9 cellular contexts compared by ENCODE assay signal in genomic region chr16:4293822-4294457, GRCh38. TPM values are rescaled to one million over a fixed set of nuclear protein-coding genes. Genes with fewer than 3 reads are reported as not detected.
DNase-seq lines count a peak whose midpoint lies in the region; ATAC-seq and TF ChIP-seq lines count a peak whose summit lies in the region.
"Had no signal": no experiment of that assay in that cellular context is flagged by ENCODE, and none has a peak within 500 bp of the region (broad histone marks: within the 10 kb centered on the region; RNA-seq: fewer than 3 reads in every experiment).

No MANE protein-coding gene starts in this region.

- POLR2A ChIA-PET in CD8-positive, alpha-beta memory T cell (lab: Charles Lee), result no interaction called here

- peak overlapping the region; percentile 17 for H3K4me3 ChIP-seq in choroid plexus epithelial cell (ENCODE audit: low read depth, low read length)
- H3K4me3 ChIP-seq in CD8-positive, alpha-beta memory T cell (ENCODE audit: low read length), result no peak overlapping the region

- H3K36me3 ChIP-seq in CD8-positive, alpha-beta memory T cell (ENCODE audit: insufficient read depth, low read length), result no peaks in the 10 kb centered on the region

- no peaks in the 10 kb centered on the region for H3K9me3 ChIP-seq in CD8-positive, alpha-beta memory T cell (ENCODE audit: low read length)

- CTCF ChIA-PET in CD8-positive, alpha-beta memory T cell (lab: Charles Lee), result interaction anchor here (0.8 to 1.3 kb wide), 3 partner anchors 10 to 40 kb away, joined by 3 to 4 read pairs (median 3); no protein-coding TSS in a partner anchor

- H3K4me3 Mint-ChIP-seq in CD8-positive, alpha-beta memory T cell, result no peak overlapping the region
- H3K4me3 Mint-ChIP-seq: activated naive CD8-positive, alpha-beta T cell treated with anti-CD3 and anti-CD28 coated beads, Interleukin-2, amount 10 ng/mL, durations not matched to agents 7 days and 5 days had no signal

- no peaks in the 10 kb centered on the region for H3K27me3 ChIP-seq in CD8-positive, alpha-beta memory T cell (ENCODE audit: insufficient read depth, low read length, poor library complexity, severe bottlenecking)

- peak; percentile 65 for DNase-seq in DMS153 (lab: John Stamatoyannopoulos, UW)
- peak; percentile 63 for DNase-seq in NCI-H2171 (lab: John Stamatoyannopoulos, UW)
- DNase-seq in choroid plexus epithelial cell (ENCODE audit: low read depth), result peak; percentile 87
- peak; percentile 32 for DNase-seq in medulla oblongata (ENCODE audit: extremely low spot score)
- no peak for DNase-seq in CD8-positive, alpha-beta memory T cell
- no peak for DNase-seq in KBM-7
- DNase-seq: activated naive CD8-positive, alpha-beta T cell treated with anti-CD3 and anti-CD28 coated beads, Interleukin-2, amount 10 ng/mL, durations not matched to agents 7 days and 5 days had no signal

- no peaks in the 10 kb centered on the region for H3K9me3 Mint-ChIP-seq in CD8-positive, alpha-beta memory T cell
- H3K9me3 Mint-ChIP-seq: activated naive CD8-positive, alpha-beta T cell treated with anti-CD3 and anti-CD28 coated beads, Interleukin-2, amount 10 ng/mL, durations not matched to agents 7 days and 5 days had no signal

- no peak overlapping the region for H3K27ac ChIP-seq in CD8-positive, alpha-beta memory T cell (ENCODE audit: low read depth, low read length)

- no peak for TF ChIP-seq CTCF in choroid plexus epithelial cell (conservative IDR thresholded peaks at IDR 0.05; ENCODE audit: low read depth, low read length)

- in situ Hi-C loops in KBM-7 (cut with MboI; ENCODE audit: low pct_unique_long_range_greater_than_20kb, low sequenced_read_pairs), result no loop called here

- no peaks in the 10 kb centered on the region for H3K4me1 Mint-ChIP-seq in CD8-positive, alpha-beta memory T cell

- H3K27me3 Mint-ChIP-seq in CD8-positive, alpha-beta memory T cell, result peaks cover 0 to 10% of the 10 kb centered on the region in 2 donors

- no peak overlapping the region for H3K27ac Mint-ChIP-seq in CD8-positive, alpha-beta memory T cell
- H3K27ac Mint-ChIP-seq: activated naive CD8-positive, alpha-beta T cell treated with anti-CD3 and anti-CD28 coated beads, Interleukin-2, amount 10 ng/mL, durations not matched to agents 7 days and 5 days had no signal

- no peaks in the 10 kb centered on the region for H3K4me1 ChIP-seq in CD8-positive, alpha-beta memory T cell (ENCODE audit: insufficient read depth, low read length)

- ATAC-seq in HG03460 (IDR thresholded peaks at IDR 0.05; ENCODE audit: unreplicated experiment) (no peak), HG02571 (IDR thresholded peaks at IDR 0.05; ENCODE audit: unreplicated experiment) (no peak)

- no peaks in the 10 kb centered on the region for H3K36me3 Mint-ChIP-seq in CD8-positive, alpha-beta memory T cell
- H3K36me3 Mint-ChIP-seq: activated naive CD8-positive, alpha-beta T cell treated with anti-CD3 and anti-CD28 coated beads, Interleukin-2, amount 10 ng/mL, durations not matched to agents 7 days and 5 days had no signal

RNA-seq across cellular contexts. Expression of gene TFAP4, which starts 21.1 kb away (rescaled TPM):
- 10 to 100 TPM; 43.0 to 43.8 TPM for total RNA-seq in CD8-positive, alpha-beta memory T cell
- 0.92 TPM for polyA plus RNA-seq in CD8-positive, alpha-beta memory T cell

RNA-seq across cellular contexts. Expression of gene GLIS2, which starts 21.9 kb away (rescaled TPM):
- total RNA-seq in CD8-positive, alpha-beta memory T cell, result under 1 TPM; 0.13 to 0.26 TPM
- not detected for polyA plus RNA-seq in CD8-positive, alpha-beta memory T cell

RNA-seq across cellular contexts. Expression of gene SRL, which starts 52.1 kb away (rescaled TPM):
- not detected for total RNA-seq in CD8-positive, alpha-beta memory T cell
- polyA plus RNA-seq in CD8-positive, alpha-beta memory T cell, result not detected
- total RNA-seq: activated naive CD8-positive, alpha-beta T cell treated with anti-CD3 and anti-CD28 coated beads, Interleukin-2, amount 10 ng/mL, durations not matched to agents 7 days and 5 days had no signal

RNA-seq across cellular contexts. Expression of gene PAM16, which starts 57.2 kb away (rescaled TPM):
- 10 to 100 TPM; 66.6 to 70.2 TPM for total RNA-seq in CD8-positive, alpha-beta memory T cell
- polyA plus RNA-seq in CD8-positive, alpha-beta memory T cell, result 38.6 TPM

Comparison
In these comparisons a context has a peak if more than half of its experiments do, and no peak if none do; other contexts are left out.
1. DNase-seq: peak in DMS153 (single experiment), NCI-H2171 (single experiment), choroid plexus epithelial cell (single experiment) and medulla oblongata (single experiment); none in CD8-positive, alpha-beta memory T cell (0 of 5) and KBM-7 (single experiment).